8 cellular contexts compared by ENCODE assay signal in the genomic region with DNA sequence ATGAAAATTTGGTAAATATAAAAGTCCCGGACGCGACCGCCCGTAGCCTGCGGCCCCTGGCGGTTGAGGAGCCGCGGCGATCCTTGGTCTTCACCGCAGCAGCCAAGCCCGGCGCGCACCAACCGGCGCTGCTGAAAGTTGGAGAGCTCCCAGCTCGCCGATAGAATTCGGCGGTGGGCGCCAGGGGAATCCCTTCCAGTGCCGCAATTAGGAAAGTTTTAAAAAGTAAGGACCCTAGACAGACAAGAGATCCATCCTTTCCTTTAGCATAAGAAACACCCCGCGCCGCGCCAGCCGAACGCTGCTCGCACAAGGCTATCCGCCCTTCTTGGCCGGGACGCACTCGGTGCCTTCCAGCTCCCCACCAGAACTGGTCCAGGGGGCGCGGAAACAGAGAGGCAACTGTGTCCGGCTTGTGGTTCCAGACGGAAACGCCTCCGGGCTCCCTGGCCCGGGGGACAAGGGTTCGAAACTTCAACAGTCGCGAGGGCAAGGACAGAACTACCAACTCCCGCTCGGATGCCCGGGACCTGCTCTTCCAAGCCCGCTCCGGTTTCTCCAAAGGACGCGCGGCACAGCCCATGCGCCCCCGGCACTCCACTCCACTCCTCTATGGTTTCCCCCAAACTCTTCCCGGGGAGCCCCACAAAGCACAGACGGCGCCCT. TPM values are rescaled to one million over a fixed set of nuclear protein-coding genes. Genes with fewer than 3 reads are reported as not detected.
DNase-seq lines count a peak whose midpoint lies in the region; ATAC-seq, FAIRE-seq and TF ChIP-seq lines count a peak whose summit lies in the region.

No MANE protein-coding gene starts in this region.

- peaks cover 0 to 3% (median 0%) of the 10 kb centered on the region in 11 donors for H3K9me3 Mint-ChIP-seq in naive thymus-derived CD4-positive, alpha-beta T cell

- H3K4me3 Mint-ChIP-seq in naive thymus-derived CD4-positive, alpha-beta T cell: peak overlapping the region; percentile 49 to 85 (median 72)

- H3K27ac Mint-ChIP-seq in naive thymus-derived CD4-positive, alpha-beta T cell: no peak overlapping the region

- intact Hi-C loops in naive thymus-derived CD4-positive, alpha-beta T cell (cut with micrococcal nuclease): loop anchor here in 1 of 2 donors (5.0 to 10.0 kb wide), 4 partner anchors 83 to 570 kb away; no protein-coding TSS in a partner anchor

- TF ChIP-seq CTCF in WI38 (IDR thresholded peaks at IDR 0.05; ENCODE audit: low read depth, low read length): peak; percentile 39

- ATAC-seq in HG02938 (IDR thresholded peaks at IDR 0.05; ENCODE audit: unreplicated experiment) (peak; percentile 23), GM21576 (IDR thresholded peaks at IDR 0.05; ENCODE audit: unreplicated experiment) (no peak)
- ATAC-seq in naive thymus-derived CD4-positive, alpha-beta T cell: no peak

- CTCF ChIA-PET in naive thymus-derived CD4-positive, alpha-beta T cell (lab: Charles Lee): no interaction called here

- no peaks in the 10 kb centered on the region for H3K9me3 ChIP-seq in naive thymus-derived CD4-positive, alpha-beta T cell (ENCODE audit: control insufficient read depth in 2 of 3, low read length in 3 of 3)

- peaks cover 4 to 22% (median 20%) of the 10 kb centered on the region in 7 donors for H3K4me1 Mint-ChIP-seq in naive thymus-derived CD4-positive, alpha-beta T cell

- H3K36me3 Mint-ChIP-seq in naive thymus-derived CD4-positive, alpha-beta T cell: no peaks in the 10 kb centered on the region

- peaks cover 42 to 71% (median 57%) of the 10 kb centered on the region in 5 donors for H3K27me3 Mint-ChIP-seq in naive thymus-derived CD4-positive, alpha-beta T cell

- H3K27ac ChIP-seq in naive thymus-derived CD4-positive, alpha-beta T cell (ENCODE audit: low read depth, low read length): no peak overlapping the region

- DNase-seq in NOMO-1 (lab: John Stamatoyannopoulos, UW; ENCODE audit: unreplicated experiment in 2 of 2): peak; percentile 4 to 13
- no peak for DNase-seq in NOMO-1 treated with DMSO at 0.1 percent for 48 hours (lab: John Stamatoyannopoulos, UW; ENCODE audit: unreplicated experiment)
- peak; percentile 17 for DNase-seq in fibroblast of peridontal ligament (ENCODE audit: extremely low read depth)
- DNase-seq in naive thymus-derived CD4-positive, alpha-beta T cell: peak in 1 of 9 donors; percentile 33
- no peak for DNase-seq in HTR-8/SVneo (ENCODE audit: insufficient read length, low spot score)

- FAIRE-seq in HTR-8/SVneo (lab: Jason Lieb, UNC): no peak

- H3K4me3 ChIP-seq in WI38 (ENCODE audit: low read depth, low read length): no peak overlapping the region
- no peak overlapping the region for H3K4me3 ChIP-seq in naive thymus-derived CD4-positive, alpha-beta T cell (ENCODE audit: low read length)

- H3K27me3 ChIP-seq in naive thymus-derived CD4-positive, alpha-beta T cell (ENCODE audit: control insufficient read depth in 2 of 2, insufficient read depth in 2 of 2, low read length in 2 of 2): peaks cover 0 to 4% of the 10 kb centered on the region in 2 donors

- H3K4me1 ChIP-seq in naive thymus-derived CD4-positive, alpha-beta T cell (ENCODE audit: control insufficient read depth in 2 of 2, insufficient read depth in 2 of 2, low read length in 2 of 2): peaks cover 0 to 7% of the 10 kb centered on the region in 2 donors

- POLR2A ChIA-PET in naive thymus-derived CD4-positive, alpha-beta T cell (lab: Charles Lee): no interaction called here

- H3K36me3 ChIP-seq in naive thymus-derived CD4-positive, alpha-beta T cell (ENCODE audit: control insufficient read depth in 2 of 3, insufficient read depth in 3 of 3, low read length in 3 of 3): no peaks in the 10 kb centered on the region

RNA-seq across cellular contexts. Expression of gene FAM78B, which starts 1.7 kb away (rescaled TPM):
- total RNA-seq in naive thymus-derived CD4-positive, alpha-beta T cell: under 1 TPM in 2 of 5 experiments, not detected in 3; 0.45 to 0.58 TPM
- polyA plus RNA-seq in naive thymus-derived CD4-positive, alpha-beta T cell: under 1 TPM in 1 of 2 donors, not detected in 1; 0.12 TPM

Comparison
In these comparisons a context has a peak if more than half of its experiments do, and no peak if none do; other contexts are left out.
1. DNase-seq: peak in NOMO-1 (2 of 2) and fibroblast of peridontal ligament (single experiment); none in NOMO-1 treated with DMSO at 0.1 percent for 48 hours (single experiment) and HTR-8/SVneo (single experiment).